ENCODE assay signal across 9 cellular contexts in the genomic region with DNA sequence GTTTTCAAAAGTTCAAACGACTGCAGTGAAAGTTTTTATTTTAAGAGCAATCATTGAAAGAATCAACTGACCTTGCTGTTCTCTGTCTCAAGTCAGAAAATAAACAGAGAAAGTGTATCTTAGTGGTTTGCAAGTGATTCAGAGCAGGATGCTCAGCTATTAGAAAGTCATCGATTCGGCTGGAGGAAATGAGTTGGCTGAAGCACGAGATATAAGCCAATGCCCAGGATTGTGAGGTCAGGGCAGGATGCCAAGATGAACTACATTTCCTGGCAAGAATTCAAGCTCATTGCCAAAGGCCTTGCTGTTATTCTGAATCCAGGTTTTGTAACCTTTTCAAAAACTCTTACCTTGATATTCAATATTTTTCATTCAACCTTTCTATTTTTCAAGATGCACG.
DNase-seq lines count a peak whose midpoint lies in the region; ATAC-seq and TF ChIP-seq lines count a peak whose summit lies in the region.
"Had no signal": no experiment of that assay in that cellular context is flagged by ENCODE, and none has a peak within 500 bp of the region (broad histone marks: within the 10 kb centered on the region; RNA-seq: fewer than 3 reads in every experiment).

No MANE protein-coding gene starts in this region.

- no peak overlapping the region for H3K27ac ChIP-seq in psoas muscle

- no peaks in the 10 kb centered on the region for H3K27me3 Mint-ChIP-seq in activated CD8-positive, alpha-beta T cell treated with anti-CD3 and anti-CD28 coated beads for 36 hours
- H3K27me3 Mint-ChIP-seq in activated CD8-positive, alpha-beta T cell treated with anti-CD3 and anti-CD28 coated beads, Interleukin-2, amount 10 ng/mL, durations not matched to agents 7 days and 5 days (ENCODE audit: low read depth): no peaks in the 10 kb centered on the region

- TF ChIP-seq CTCF in activated CD8-positive, alpha-beta T cell treated with anti-CD3 and anti-CD28 coated beads for 36 hours (IDR thresholded peaks at IDR 0.05): no peak
- no peak for TF ChIP-seq CTCF in fibroblast of villous mesenchyme (IDR thresholded peaks at IDR 0.05; ENCODE audit: insufficient read depth, low read depth, low read length)
- TF ChIP-seq CTCF in psoas muscle (IDR thresholded peaks at IDR 0.05): no peak

- POLR2A ChIA-PET in activated CD8-positive, alpha-beta T cell treated with anti-CD3 and anti-CD28 coated beads for 36 hours (lab: Charles Lee): no interaction called here
- POLR2A ChIA-PET in activated CD8-positive, alpha-beta T cell treated with anti-CD3 and anti-CD28 coated beads, Interleukin-2, amount 10 ng/mL, durations not matched to agents 7 days and 5 days (lab: Charles Lee): no interaction called here

- DNase-seq in activated CD8-positive, alpha-beta T cell treated with anti-CD3 and anti-CD28 coated beads for 36 hours: peak; percentile 20
- no peak for DNase-seq in activated CD8-positive, alpha-beta T cell treated with anti-CD3 and anti-CD28 coated beads, Interleukin-2, amount 10 ng/mL, durations not matched to agents 7 days and 5 days
- DNase-seq in NCI-H748 treated with DMSO at 0.1 percent for 48 hours (lab: John Stamatoyannopoulos, UW): peak; percentile 17
- peak; percentile 60 for DNase-seq in fibroblast of villous mesenchyme (ENCODE audit: low read depth)
- no peak for DNase-seq in SK-N-DZ (ENCODE audit: low spot score)
- DNase-seq in globus pallidus (ENCODE audit: low spot score): no peak
- no peak for DNase-seq in psoas muscle

- no peak overlapping the region for H3K27ac Mint-ChIP-seq in activated CD8-positive, alpha-beta T cell treated with anti-CD3 and anti-CD28 coated beads for 36 hours
- H3K27ac Mint-ChIP-seq in activated CD8-positive, alpha-beta T cell treated with anti-CD3 and anti-CD28 coated beads, Interleukin-2, amount 10 ng/mL, durations not matched to agents 7 days and 5 days: no peak overlapping the region
- H3K27ac Mint-ChIP-seq: nephron had no signal

- H3K4me3 ChIP-seq in fibroblast of villous mesenchyme (ENCODE audit: low read depth, low read length) (no peak overlapping the region), psoas muscle (no peak overlapping the region)

- H3K36me3 ChIP-seq in psoas muscle (ENCODE audit: insufficient read depth in 1 of 2, low read depth in 1 of 2): no peaks in the 10 kb centered on the region

- no peaks in the 10 kb centered on the region for H3K27me3 ChIP-seq in psoas muscle (ENCODE audit: insufficient read depth in 3 of 3, low read length in 2 of 3)

- no peaks in the 10 kb centered on the region for H3K4me1 Mint-ChIP-seq in activated CD8-positive, alpha-beta T cell treated with anti-CD3 and anti-CD28 coated beads for 36 hours (ENCODE audit: low read depth)
- peaks cover 4% of the 10 kb centered on the region for H3K4me1 Mint-ChIP-seq in activated CD8-positive, alpha-beta T cell treated with anti-CD3 and anti-CD28 coated beads, Interleukin-2, amount 10 ng/mL, durations not matched to agents 7 days and 5 days (ENCODE audit: low read depth)
- H3K4me1 Mint-ChIP-seq: nephron had no signal

- H3K4me1 ChIP-seq in psoas muscle: no peaks in the 10 kb centered on the region

- no peaks in the 10 kb centered on the region for H3K9me3 Mint-ChIP-seq in activated CD8-positive, alpha-beta T cell treated with anti-CD3 and anti-CD28 coated beads for 36 hours
- H3K9me3 Mint-ChIP-seq in activated CD8-positive, alpha-beta T cell treated with anti-CD3 and anti-CD28 coated beads, Interleukin-2, amount 10 ng/mL, durations not matched to agents 7 days and 5 days (ENCODE audit: insufficient read depth): no peaks in the 10 kb centered on the region
- H3K9me3 Mint-ChIP-seq: nephron had no signal

- intact Hi-C loops in activated CD8-positive, alpha-beta T cell treated with anti-CD3 and anti-CD28 coated beads for 36 hours (cut with micrococcal nuclease): no loop called here
- intact Hi-C loops in psoas muscle (cut with DNase I): no loop called here

- WGBS in psoas muscle, 3 donors: 44 to 50% (median 46%) methylated on average over 5 of the region's 5 CpGs

- CTCF ChIA-PET in activated CD8-positive, alpha-beta T cell treated with anti-CD3 and anti-CD28 coated beads for 36 hours (lab: Charles Lee): no interaction called here
- CTCF ChIA-PET in activated CD8-positive, alpha-beta T cell treated with anti-CD3 and anti-CD28 coated beads, Interleukin-2, amount 10 ng/mL, durations not matched to agents 7 days and 5 days (lab: Charles Lee): no interaction called here

- no peaks in the 10 kb centered on the region for H3K36me3 Mint-ChIP-seq in activated CD8-positive, alpha-beta T cell treated with anti-CD3 and anti-CD28 coated beads for 36 hours (ENCODE audit: low read depth)
- H3K36me3 Mint-ChIP-seq in activated CD8-positive, alpha-beta T cell treated with anti-CD3 and anti-CD28 coated beads, Interleukin-2, amount 10 ng/mL, durations not matched to agents 7 days and 5 days (ENCODE audit: low read depth): no peaks in the 10 kb centered on the region

- no peaks in the 10 kb centered on the region for H3K9me3 ChIP-seq in psoas muscle

- ATAC-seq in activated CD8-positive, alpha-beta T cell treated with anti-CD3 and anti-CD28 coated beads for 36 hours: no peak
- ATAC-seq in activated CD8-positive, alpha-beta T cell treated with anti-CD3 and anti-CD28 coated beads, Interleukin-2, amount 10 ng/mL, durations not matched to agents 7 days and 5 days: no peak
- peak; percentile 63 for ATAC-seq in HG02981 (IDR thresholded peaks at IDR 0.05; ENCODE audit: unreplicated experiment)
- ATAC-seq in psoas muscle: no peak

- no peak overlapping the region for H3K4me3 Mint-ChIP-seq in activated CD8-positive, alpha-beta T cell treated with anti-CD3 and anti-CD28 coated beads for 36 hours
- no peak overlapping the region for H3K4me3 Mint-ChIP-seq in activated CD8-positive, alpha-beta T cell treated with anti-CD3 and anti-CD28 coated beads, Interleukin-2, amount 10 ng/mL, durations not matched to agents 7 days and 5 days
- H3K4me3 Mint-ChIP-seq: nephron had no signal

Comparison
In these comparisons a context has a peak if more than half of its experiments do, and no peak if none do; other contexts are left out.
1. DNase-seq: peak in activated CD8-positive, alpha-beta T cell treated with anti-CD3 and anti-CD28 coated beads for 36 hours (single experiment), NCI-H748 treated with DMSO at 0.1 percent for 48 hours (single experiment) and fibroblast of villous mesenchyme (single experiment); none in activated CD8-positive, alpha-beta T cell treated with anti-CD3 and anti-CD28 coated beads, Interleukin-2, amount 10 ng/mL, durations not matched to agents 7 days and 5 days (single experiment), SK-N-DZ (single experiment), globus pallidus (single experiment) and psoas muscle (0 of 2).